ENCODE assay signal across 1 cellular context in the genomic region with DNA sequence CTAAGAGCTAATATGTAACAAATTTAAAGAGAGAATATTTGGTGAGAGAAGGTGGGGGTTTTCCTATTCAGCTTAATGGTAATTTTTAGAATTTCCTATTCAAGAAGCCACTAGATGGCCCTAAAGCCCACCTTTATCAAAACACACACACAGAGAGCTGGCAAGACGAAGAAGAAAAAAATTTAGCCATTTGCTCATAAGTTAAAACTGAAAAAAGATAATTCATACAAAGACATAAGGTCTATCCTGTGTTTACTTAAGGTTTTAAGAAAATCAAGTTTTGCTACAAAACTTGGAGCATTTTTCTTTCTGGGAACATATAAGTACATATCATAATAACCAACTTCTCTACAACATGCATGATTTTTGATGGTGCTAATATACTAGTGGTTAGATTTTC.
TF ChIP-seq lines count a peak whose summit lies in the region.

No MANE protein-coding gene starts in this region.

TF ChIP-seq in WTC11, 78 proteins besides CTCF, POLR2A, EP300 and RAD21 (continued from another document):
- TF ChIP-seq, protein P1, sequence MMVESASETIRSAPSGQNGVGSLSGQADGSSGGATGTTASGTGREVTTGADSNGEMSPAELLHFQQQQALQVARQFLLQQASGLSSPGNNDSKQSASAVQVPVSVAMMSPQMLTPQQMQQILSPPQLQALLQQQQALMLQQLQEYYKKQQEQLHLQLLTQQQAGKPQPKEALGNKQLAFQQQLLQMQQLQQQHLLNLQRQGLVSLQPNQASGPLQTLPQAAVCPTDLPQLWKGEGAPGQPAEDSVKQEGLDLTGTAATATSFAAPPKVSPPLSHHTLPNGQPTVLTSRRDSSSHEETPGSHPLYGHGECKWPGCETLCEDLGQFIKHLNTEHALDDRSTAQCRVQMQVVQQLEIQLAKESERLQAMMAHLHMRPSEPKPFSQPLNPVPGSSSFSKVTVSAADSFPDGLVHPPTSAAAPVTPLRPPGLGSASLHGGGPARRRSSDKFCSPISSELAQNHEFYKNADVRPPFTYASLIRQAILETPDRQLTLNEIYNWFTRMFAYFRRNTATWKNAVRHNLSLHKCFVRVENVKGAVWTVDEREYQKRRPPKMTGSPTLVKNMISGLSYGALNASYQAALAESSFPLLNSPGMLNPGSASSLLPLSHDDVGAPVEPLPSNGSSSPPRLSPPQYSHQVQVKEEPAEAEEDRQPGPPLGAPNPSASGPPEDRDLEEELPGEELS (CRISPR knock-in tag; IDR thresholded peaks at IDR 0.05) = no peak
- no peak for TF ChIP-seq NR1H2 (CRISPR knock-in tag; IDR thresholded peaks at IDR 0.05)
- TF ChIP-seq GTF2I (CRISPR knock-in tag; conservative IDR thresholded peaks at IDR 0.05) = no peak
